ENCODE assay signal across 20 cellular contexts in genomic region chr16:50520451-50521245, GRCh38. TPM values are rescaled to one million over a fixed set of nuclear protein-coding genes. Genes with fewer than 3 reads are reported as not detected.
DNase-seq lines count a peak whose midpoint lies in the region; TF ChIP-seq lines count a peak whose summit lies in the region.
"Had no signal": no experiment of that assay in that cellular context is flagged by ENCODE, and none has a peak within 500 bp of the region (broad histone marks: within the 10 kb centered on the region; RNA-seq: fewer than 3 reads in every experiment).

No MANE protein-coding gene starts in this region.

- DNase-seq in C1 segment of cervical spinal cord (lab: John Stamatoyannopoulos, UW) (peak in 10 of 14 donors; percentile 25 to 67 (median 43)), SK-MEL-5 (ENCODE audit: low read depth, low spot score) (peak; percentile 59), hypothalamus (lab: John Stamatoyannopoulos, UW) (peak in 35 of 51 donors; percentile 14 to 82 (median 54)), osteocyte (ENCODE audit: extremely low spot score, unreplicated experiment) (peak; percentile 32), NCI-H1436 (lab: John Stamatoyannopoulos, UW) (no peak), DMS79 (lab: John Stamatoyannopoulos, UW) (no peak), ureter (ENCODE audit: low spot score) (no peak)
- no peak for DNase-seq in stimulated activated CD4-positive, alpha-beta T cell treated with anti-CD3 and anti-CD28 coated beads, Interleukin-1b, Interleukin-23, amount 100 ng/mL, for 48 hours
- DNase-seq: ACHN; activated CD8-positive, alpha-beta T cell treated with anti-CD3 and anti-CD28 coated beads, Interleukin-2, amount 10 ng/mL, durations not matched to agents 7 days and 5 days; amniotic stem cell; immature natural killer cell; Karpas-422; NCI-H1417; small intestine; upper lobe of right lung; WERI-Rb-1 had no signal

- no peaks in the 10 kb centered on the region for H3K36me3 Mint-ChIP-seq in osteocyte (ENCODE audit: unreplicated experiment)
- H3K36me3 Mint-ChIP-seq: stimulated activated effector memory CD8-positive, alpha-beta T cell treated with anti-CD3 and anti-CD28 coated beads, Interleukin-12 subunit alpha, Interleukin-12 subunit beta, amount 100 ng/mL, for 72 hours had no signal

- H3K27me3 Mint-ChIP-seq in osteocyte (ENCODE audit: unreplicated experiment): peaks cover 8% of the 10 kb centered on the region

- no peak overlapping the region for H3K4me3 Mint-ChIP-seq in osteocyte (ENCODE audit: unreplicated experiment)
- H3K4me3 Mint-ChIP-seq: activated CD8-positive, alpha-beta T cell treated with anti-CD3 and anti-CD28 coated beads, Interleukin-2, amount 10 ng/mL, durations not matched to agents 7 days and 5 days; activated T-helper 17 cell treated with anti-CD3 and anti-CD28 coated beads, Interleukin-2, amount 50 U/mL, for 72 hours; immature natural killer cell; stimulated activated effector memory CD8-positive, alpha-beta T cell treated with anti-CD3 and anti-CD28 coated beads, Interleukin-12 subunit alpha, Interleukin-12 subunit beta, amount 100 ng/mL, for 72 hours had no signal

- in situ Hi-C loops in SK-MEL-5 (cut with HindIII; ENCODE audit: low pct_unique_long_range_greater_than_20kb, low sequenced_read_pairs): no loop called here

- H3K4me1 Mint-ChIP-seq in osteocyte (ENCODE audit: unreplicated experiment): no peaks in the 10 kb centered on the region
- H3K4me1 Mint-ChIP-seq: activated T-helper 17 cell treated with anti-CD3 and anti-CD28 coated beads, Interleukin-2, amount 50 U/mL, for 72 hours; immature natural killer cell; stimulated activated effector memory CD8-positive, alpha-beta T cell treated with anti-CD3 and anti-CD28 coated beads, Interleukin-12 subunit alpha, Interleukin-12 subunit beta, amount 100 ng/mL, for 72 hours had no signal

- peaks cover 12% of the 10 kb centered on the region for H3K9me3 Mint-ChIP-seq in osteocyte (ENCODE audit: unreplicated experiment)

- no peak for TF ChIP-seq CTCF in osteocyte (IDR thresholded peaks at IDR 0.05)

- no peak overlapping the region for H3K27ac Mint-ChIP-seq in osteocyte (ENCODE audit: unreplicated experiment)
- H3K27ac Mint-ChIP-seq: activated CD8-positive, alpha-beta T cell treated with anti-CD3 and anti-CD28 coated beads, Interleukin-2, amount 10 ng/mL, durations not matched to agents 7 days and 5 days; activated T-helper 17 cell treated with anti-CD3 and anti-CD28 coated beads, Interleukin-2, amount 50 U/mL, for 72 hours; immature natural killer cell; stimulated activated effector memory CD8-positive, alpha-beta T cell treated with anti-CD3 and anti-CD28 coated beads, Interleukin-12 subunit alpha, Interleukin-12 subunit beta, amount 100 ng/mL, for 72 hours had no signal

RNA-seq across cellular contexts. Expression of gene NKD1, which starts 27.5 kb away (rescaled TPM):
- 0.72 and 0.74 TPM in 2 replicates for total RNA-seq in SK-MEL-5 (2014; rRNA removed; shearing (Covaris generic))
- polyA plus RNA-seq in SK-MEL-5 (2015; cell fraction: cytosol; rRNA removed): 0.66 and 1.3 TPM in 2 replicates
- polyA plus RNA-seq in SK-MEL-5 (2015; cell fraction: nucleus; rRNA removed): 0.38 and 0.54 TPM in 2 replicates
- total RNA-seq in osteocyte: 0.43 and 0.63 TPM in 2 replicates
- 27.8 TPM for total RNA-seq in ureter
- total RNA-seq: G401 had no signal
- polyA plus RNA-seq: immature natural killer cell had no signal

Comparison
In these comparisons a context has a peak if more than half of its experiments do, and no peak if none do; other contexts are left out.
1. DNase-seq: peak in C1 segment of cervical spinal cord (10 of 14), SK-MEL-5 (single experiment), hypothalamus (35 of 51) and osteocyte (single experiment); none in stimulated activated CD4-positive, alpha-beta T cell treated with anti-CD3 and anti-CD28 coated beads, Interleukin-1b, Interleukin-23, amount 100 ng/mL, for 48 hours (single experiment), NCI-H1436 (single experiment), DMS79 (single experiment) and ureter (single experiment).
2. RNA of gene NKD1, which starts 27.5 kb away (total RNA-seq): 27.8 TPM in ureter (single experiment); 0.72 to 0.74 TPM in SK-MEL-5 and 0.43 to 0.63 TPM in osteocyte; every median in the first group is over 10 times any median in the second.